9 cellular contexts compared by ENCODE assay signal in the genomic region with DNA sequence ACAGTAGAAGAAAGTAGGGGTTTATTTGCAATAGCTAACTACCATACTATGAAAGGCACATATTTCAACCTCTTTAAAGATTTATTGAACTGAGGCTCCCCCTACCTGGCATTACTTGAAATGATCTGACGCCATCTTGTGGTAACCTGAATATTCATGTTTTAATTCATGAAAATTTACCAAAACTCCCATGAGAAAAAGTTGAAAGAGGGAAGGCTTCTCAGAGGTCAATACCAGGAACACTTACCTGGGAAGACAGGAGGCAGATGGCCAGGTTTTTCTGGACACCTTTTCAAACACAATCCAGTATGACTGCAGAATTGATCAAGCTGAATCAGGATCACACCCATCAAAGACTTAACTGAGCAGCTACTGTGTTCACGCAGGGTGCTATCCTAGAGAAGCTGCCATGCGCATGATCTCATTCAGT. TPM values are rescaled to one million over a fixed set of nuclear protein-coding genes. Genes with fewer than 3 reads are reported as not detected.
DNase-seq lines count a peak whose midpoint lies in the region; ATAC-seq, FAIRE-seq and TF ChIP-seq lines count a peak whose summit lies in the region.
"Had no signal": no experiment of that assay in that cellular context is flagged by ENCODE, and none has a peak within 500 bp of the region (broad histone marks: within the 10 kb centered on the region; RNA-seq: fewer than 3 reads in every experiment).

No MANE protein-coding gene starts in this region.

- no peaks in the 10 kb centered on the region for H3K27me3 ChIP-seq in astrocyte (ENCODE audit: insufficient read depth, low read length)

- FAIRE-seq in astrocyte (lab: Jason Lieb, UNC) = peak; percentile 34

- no peak overlapping the region for H3K4me3 Mint-ChIP-seq in astrocyte (ENCODE audit: unreplicated experiment)
- H3K4me3 Mint-ChIP-seq: stimulated activated naive CD8-positive, alpha-beta T cell treated with anti-CD3 and anti-CD28 coated beads, Interleukin-15, Interleukin-2, amounts not matched to agents 100 ng/mL and 50 ng/mL, for 24 hours had no signal

- intact Hi-C loops in Right ventricle myocardium superior (cut with DNase I) = no loop called here
- intact Hi-C loops in Right ventricle myocardium inferior (cut with DNase I) = loop anchor here (10.0 kb wide), 1 partner anchor 141 kb away; no protein-coding TSS in a partner anchor

- H3K4me3 ChIP-seq in astrocyte (ENCODE audit: insufficient read depth, low read depth, low read length) = no peak overlapping the region

- H3K4me1 ChIP-seq in astrocyte (ENCODE audit: insufficient read depth, low read length) = peaks cover 3% of the 10 kb centered on the region

- no peaks in the 10 kb centered on the region for H3K27me3 Mint-ChIP-seq in astrocyte (ENCODE audit: low read depth, unreplicated experiment)
- H3K27me3 Mint-ChIP-seq: stimulated activated naive CD8-positive, alpha-beta T cell treated with anti-CD3 and anti-CD28 coated beads, Interleukin-15, Interleukin-2, amounts not matched to agents 100 ng/mL and 50 ng/mL, for 24 hours had no signal

- no peak for DNase-seq in Right ventricle myocardium superior
- DNase-seq in Right ventricle myocardium inferior (ENCODE audit: missing footprints) = no peak
- peak; percentile 57 for DNase-seq in NCI-H2227 (lab: John Stamatoyannopoulos, UW; ENCODE audit: unreplicated experiment)
- peak; percentile 36 for DNase-seq in astrocyte (ENCODE audit: low read depth)
- peak; percentile 64 for DNase-seq in left kidney (ENCODE audit: low read depth, low spot score)
- no peak for DNase-seq in nucleus accumbens (lab: John Stamatoyannopoulos, UW)
- no peak for DNase-seq in omental fat pad (ENCODE audit: low spot score)

- no peaks in the 10 kb centered on the region for H3K9me3 ChIP-seq in astrocyte (ENCODE audit: insufficient read depth, low read depth, low read length)

- no peak overlapping the region for H3K9ac ChIP-seq in astrocyte (ENCODE audit: low read length)

- no peak overlapping the region for H3K27ac Mint-ChIP-seq in astrocyte (ENCODE audit: unreplicated experiment)
- H3K27ac Mint-ChIP-seq: stimulated activated naive CD8-positive, alpha-beta T cell treated with anti-CD3 and anti-CD28 coated beads, Interleukin-15, Interleukin-2, amounts not matched to agents 100 ng/mL and 50 ng/mL, for 24 hours had no signal

- H3K36me3 Mint-ChIP-seq in astrocyte (ENCODE audit: low read depth, unreplicated experiment) = peaks cover 4% of the 10 kb centered on the region

- no peak overlapping the region for H3K4me2 ChIP-seq in astrocyte (ENCODE audit: low read length)

- peak overlapping the region; percentile 28 for H2AFZ ChIP-seq in astrocyte (ENCODE audit: low read depth, low read length)

- H3K4me1 Mint-ChIP-seq in astrocyte (ENCODE audit: low read depth, unreplicated experiment) = peaks cover 2% of the 10 kb centered on the region

- peaks cover 2% of the 10 kb centered on the region for H3K79me2 ChIP-seq in astrocyte (ENCODE audit: insufficient read depth, low read length)

- H3K27ac ChIP-seq in astrocyte (ENCODE audit: low read depth, low read length) = no peak overlapping the region

- no peaks in the 10 kb centered on the region for H3K9me3 Mint-ChIP-seq in astrocyte (ENCODE audit: unreplicated experiment)
- H3K9me3 Mint-ChIP-seq: stimulated activated naive CD8-positive, alpha-beta T cell treated with anti-CD3 and anti-CD28 coated beads, Interleukin-15, Interleukin-2, amounts not matched to agents 100 ng/mL and 50 ng/mL, for 24 hours had no signal

- peak; percentile 23 for ATAC-seq in Right ventricle myocardium superior (ENCODE audit: poor library complexity)
- no peak for ATAC-seq in Right ventricle myocardium inferior
- peak; percentile 58 for ATAC-seq in HG02623 (IDR thresholded peaks at IDR 0.05; ENCODE audit: unreplicated experiment)
- no peak for ATAC-seq in omental fat pad (ENCODE audit: low FRiP score)

- no peaks in the 10 kb centered on the region for H3K36me3 ChIP-seq in astrocyte (ENCODE audit: insufficient read depth, low read length)

- peak; percentile 79 for TF ChIP-seq CTCF in astrocyte (IDR thresholded peaks at IDR 0.05; ENCODE audit: insufficient read depth, low read depth, low read length)
- no peak for TF ChIP-seq CTCF in omental fat pad (IDR thresholded peaks at IDR 0.05)

- no peaks in the 10 kb centered on the region for H4K20me1 ChIP-seq in astrocyte (ENCODE audit: insufficient read depth, low read length)

RNA-seq across cellular contexts. Expression of a gene that starts 9.4 kb away (rescaled TPM):
- 41.2 TPM for total RNA-seq in Right ventricle myocardium superior
- 33.2 TPM for total RNA-seq in Right ventricle myocardium inferior
- total RNA-seq in astrocyte = 9.2 and 9.9 TPM in 2 replicates
- total RNA-seq in omental fat pad = 10 to 100 TPM in 3 of 4 donors, 1 to 10 TPM in 1; 6.5 to 24.1 (median 12.7) TPM

RNA-seq across cellular contexts. Expression of a gene that starts 47.0 kb away (rescaled TPM):
- 9.6 TPM for total RNA-seq in Right ventricle myocardium superior
- 5.5 TPM for total RNA-seq in Right ventricle myocardium inferior
- not detected in 2 replicates for total RNA-seq in astrocyte
- total RNA-seq in omental fat pad = not detected

Comparison
In these comparisons a context has a peak if more than half of its experiments do, and no peak if none do; other contexts are left out.
1. ATAC-seq: peak in Right ventricle myocardium superior (single experiment) and HG02623 (single experiment); none in Right ventricle myocardium inferior (single experiment) and omental fat pad (single experiment).
2. DNase-seq: peak in NCI-H2227 (single experiment), astrocyte (single experiment) and left kidney (single experiment); none in Right ventricle myocardium superior (single experiment), Right ventricle myocardium inferior (single experiment), nucleus accumbens (0 of 56) and omental fat pad (single experiment).